ENCODE assay signal across 20 cellular contexts in genomic region chr11:94550513-94550912, GRCh38. TPM values are rescaled to one million over a fixed set of nuclear protein-coding genes. Genes with fewer than 3 reads are reported as not detected.
DNase-seq lines count a peak whose midpoint lies in the region; ATAC-seq and TF ChIP-seq lines count a peak whose summit lies in the region.
"Had no signal": no experiment of that assay in that cellular context is flagged by ENCODE, and none has a peak within 500 bp of the region (broad histone marks: within the 10 kb centered on the region; RNA-seq: fewer than 3 reads in every experiment).

No MANE protein-coding gene starts in this region.

- H3K4me3 Mint-ChIP-seq in stimulated activated memory B cell treated with anti-CD40 and anti-IgM and Interleukin-4, amounts not matched to agents 10 μg/mL and 1 μg/mL and 100 μg/mL, for 72 hours: peak overlapping the region; percentile 6
- H3K4me3 Mint-ChIP-seq: activated CD4-positive, alpha-beta memory T cell treated with anti-CD3 and anti-CD28 coated beads for 36 hours; CD8-positive, alpha-beta memory T cell; neural crest cell; stimulated activated naive CD8-positive, alpha-beta T cell treated with anti-CD3 and anti-CD28 coated beads, Interleukin-15, Interleukin-2, amounts not matched to agents 100 ng/mL and 50 ng/mL, for 24 hours had no signal

- H3K4me1 ChIP-seq in OCI-LY3 (ENCODE audit: low read length) (peaks cover 20% of the 10 kb centered on the region), heart left ventricle (peaks cover 0 to 62% (median 18%) of the 10 kb centered on the region in 12 donors), sigmoid colon (peaks cover 0 to 39% (median 32%) of the 10 kb centered on the region in 4 donors)

- no peak for TF ChIP-seq EP300 in sigmoid colon (IDR thresholded peaks at IDR 0.05)

- peaks cover 25% of the 10 kb centered on the region for H3K4me1 Mint-ChIP-seq in stimulated activated memory B cell treated with anti-CD40 and anti-IgM and Interleukin-4, amounts not matched to agents 10 μg/mL and 1 μg/mL and 100 μg/mL, for 72 hours

- H3K27ac ChIP-seq in OCI-LY3 (ENCODE audit: low read length): peak overlapping the region; percentile 15
- no peak overlapping the region for H3K27ac ChIP-seq in heart left ventricle
- no peak overlapping the region for H3K27ac ChIP-seq in sigmoid colon
- H3K27ac ChIP-seq: esophagus muscularis mucosa had no signal

- peak overlapping the region; percentile 57 for H3K4me3 ChIP-seq in OCI-LY3 (ENCODE audit: low read length)
- H3K4me3 ChIP-seq in heart left ventricle: no peak overlapping the region
- H3K4me3 ChIP-seq in sigmoid colon: no peak overlapping the region
- H3K4me3 ChIP-seq: esophagus muscularis mucosa had no signal

- peaks cover 5% of the 10 kb centered on the region for H3K36me3 Mint-ChIP-seq in stimulated activated memory B cell treated with anti-CD40 and anti-IgM and Interleukin-4, amounts not matched to agents 10 μg/mL and 1 μg/mL and 100 μg/mL, for 72 hours

- peak overlapping the region; percentile 40 for H3K9ac ChIP-seq in OCI-LY3 (ENCODE audit: low read length)

- H3K27me3 ChIP-seq in OCI-LY3 (ENCODE audit: low read depth, low read length) (no peaks in the 10 kb centered on the region), heart left ventricle (no peaks in the 10 kb centered on the region), sigmoid colon (no peaks in the 10 kb centered on the region)
- H3K27me3 ChIP-seq: esophagus muscularis mucosa had no signal

- H3K79me2 ChIP-seq in OCI-LY3 (ENCODE audit: low read length): no peaks in the 10 kb centered on the region

- H4K20me1 ChIP-seq in OCI-LY3 (ENCODE audit: insufficient read depth, low read length): no peaks in the 10 kb centered on the region

- no peak overlapping the region for H3K27ac Mint-ChIP-seq in stimulated activated memory B cell treated with anti-CD40 and anti-IgM and Interleukin-4, amounts not matched to agents 10 μg/mL and 1 μg/mL and 100 μg/mL, for 72 hours
- H3K27ac Mint-ChIP-seq: activated CD4-positive, alpha-beta memory T cell treated with anti-CD3 and anti-CD28 coated beads for 36 hours; stimulated activated naive CD8-positive, alpha-beta T cell treated with anti-CD3 and anti-CD28 coated beads, Interleukin-15, Interleukin-2, amounts not matched to agents 100 ng/mL and 50 ng/mL, for 24 hours had no signal

- DNase-seq in NOMO-1 (lab: John Stamatoyannopoulos, UW; ENCODE audit: unreplicated experiment in 2 of 2) (peak; percentile 36 to 54), NOMO-1 treated with dmso at 0.1 percent for 144 hours (lab: John Stamatoyannopoulos, UW; ENCODE audit: unreplicated experiment) (no peak), heart left ventricle (no peak), sigmoid colon (no peak)
- DNase-seq: activated CD4-positive, alpha-beta memory T cell treated with anti-CD3 and anti-CD28 coated beads for 36 hours; CD8-positive, alpha-beta memory T cell; glutamatergic neuron; mammary epithelial cell; NCI-H446; stimulated activated CD4-positive, alpha-beta T cell treated with anti-CD3 and anti-CD28 coated beads, Interleukin-15, amount 100 ng/mL, for 24 hours had no signal

- WGBS in heart left ventricle, 4 donors: 68 to 73% (median 70%) methylated on average over 4 of the region's 4 CpGs
- WGBS in sigmoid colon, 2 donors: 11 to 36% methylated on average over 4 of the region's 4 CpGs

- ATAC-seq in HG02678 (IDR thresholded peaks at IDR 0.05; ENCODE audit: unreplicated experiment) (peak; percentile 41), heart left ventricle (no peak), GM19035 (IDR thresholded peaks at IDR 0.05; ENCODE audit: unreplicated experiment) (no peak)
- ATAC-seq in stimulated activated memory B cell treated with anti-CD40 and anti-IgM and Interleukin-4, amounts not matched to agents 10 μg/mL and 1 μg/mL and 100 μg/mL, for 72 hours: no peak

- no peak for TF ChIP-seq POLR2A in heart left ventricle (IDR thresholded peaks at IDR 0.05)
- TF ChIP-seq POLR2A in sigmoid colon (IDR thresholded peaks at IDR 0.05): no peak

- TF ChIP-seq CTCF in OCI-LY3 (IDR thresholded peaks at IDR 0.05; ENCODE audit: low read depth, low read length) (no peak), heart left ventricle (IDR thresholded peaks at IDR 0.05) (no peak), sigmoid colon (IDR thresholded peaks at IDR 0.05) (no peak)

- intact Hi-C loops in heart left ventricle (cut with DNase I) (no loop called here), sigmoid colon (cut with DNase I) (no loop called here)

- peak overlapping the region; percentile 80 for H3K4me2 ChIP-seq in OCI-LY3 (ENCODE audit: low read length)

- no peaks in the 10 kb centered on the region for H3K27me3 Mint-ChIP-seq in stimulated activated memory B cell treated with anti-CD40 and anti-IgM and Interleukin-4, amounts not matched to agents 10 μg/mL and 1 μg/mL and 100 μg/mL, for 72 hours
- H3K27me3 Mint-ChIP-seq: activated CD4-positive, alpha-beta memory T cell treated with anti-CD3 and anti-CD28 coated beads for 36 hours; CD8-positive, alpha-beta memory T cell; stimulated activated naive CD8-positive, alpha-beta T cell treated with anti-CD3 and anti-CD28 coated beads, Interleukin-15, Interleukin-2, amounts not matched to agents 100 ng/mL and 50 ng/mL, for 24 hours had no signal

- H3K36me3 ChIP-seq in OCI-LY3 (replicated peaks; ENCODE audit: low read depth, low read length) (no peaks in the 10 kb centered on the region), heart left ventricle (peaks cover 0 to 5% (median 0%) of the 10 kb centered on the region in 9 donors), sigmoid colon (no peaks in the 10 kb centered on the region)
- H3K36me3 ChIP-seq: esophagus muscularis mucosa had no signal

- H3K9me3 Mint-ChIP-seq in stimulated activated memory B cell treated with anti-CD40 and anti-IgM and Interleukin-4, amounts not matched to agents 10 μg/mL and 1 μg/mL and 100 μg/mL, for 72 hours: no peaks in the 10 kb centered on the region
- H3K9me3 Mint-ChIP-seq: activated CD4-positive, alpha-beta memory T cell treated with anti-CD3 and anti-CD28 coated beads for 36 hours; CD8-positive, alpha-beta memory T cell; neural crest cell; stimulated activated naive CD8-positive, alpha-beta T cell treated with anti-CD3 and anti-CD28 coated beads, Interleukin-15, Interleukin-2, amounts not matched to agents 100 ng/mL and 50 ng/mL, for 24 hours had no signal

- H3K9me3 ChIP-seq in OCI-LY3 (ENCODE audit: insufficient read depth, low read length) (no peaks in the 10 kb centered on the region), heart left ventricle (no peaks in the 10 kb centered on the region), sigmoid colon (no peaks in the 10 kb centered on the region)
- H3K9me3 ChIP-seq: esophagus muscularis mucosa had no signal

- peak overlapping the region; percentile 35; the same call in 1 of the 2 replicates for H2AFZ ChIP-seq in OCI-LY3 (ENCODE audit: low read depth, low read length)

RNA-seq across cellular contexts. Expression of gene FUT4, which starts 6.8 kb away (rescaled TPM):
- total RNA-seq in heart left ventricle (1 to 10 TPM; 1.0 to 4.7 (median 1.3) TPM), sigmoid colon (1 to 10 TPM; 5.6 to 8.4 (median 7.4) TPM)
- polyA plus RNA-seq in heart left ventricle (1 to 10 TPM in 1 of 2 donors, under 1 TPM in 1; 0.46 to 1.0 TPM), sigmoid colon (1 to 10 TPM; 3.5 to 9.1 (median 4.8) TPM)

RNA-seq across cellular contexts. Expression of gene PIWIL4, which starts 16.7 kb away (rescaled TPM):
- total RNA-seq in heart left ventricle: 1 to 10 TPM in 5 of 9 donors, under 1 TPM in 4; 0.68 to 2.4 (median 1.1) TPM
- 1 to 10 TPM in 1 of 2 donors, under 1 TPM in 1; 0.33 to 1.6 TPM for polyA plus RNA-seq in heart left ventricle
- 1 to 10 TPM; 3.5 to 8.1 (median 4.6) TPM for total RNA-seq in sigmoid colon
- polyA plus RNA-seq in sigmoid colon: 1 to 10 TPM; 3.5 to 5.4 (median 3.9) TPM

RNA-seq across cellular contexts. Expression of gene C11orf97, which starts 38.3 kb away (rescaled TPM):
- not detected for total RNA-seq in heart left ventricle
- polyA plus RNA-seq in heart left ventricle: not detected
- not detected for total RNA-seq in sigmoid colon
- not detected for polyA plus RNA-seq in sigmoid colon
- total RNA-seq: activated CD4-positive, alpha-beta memory T cell treated with anti-CD3 and anti-CD28 coated beads for 36 hours; cardiac septum; CD8-positive, alpha-beta memory T cell; esophagus muscularis mucosa; mammary epithelial cell; neural crest cell; urinary bladder had no signal
- polyA plus RNA-seq: adipose tissue; CD8-positive, alpha-beta memory T cell; mammary epithelial cell; urinary bladder had no signal

RNA-seq across cellular contexts. Expression of gene ANKRD49, which starts 56.7 kb away (rescaled TPM):
- total RNA-seq in heart left ventricle (1 to 10 TPM; 3.5 to 6.9 (median 5.7) TPM), sigmoid colon (10 to 100 TPM; 19.3 to 27.7 (median 23.4) TPM)
- polyA plus RNA-seq in heart left ventricle (10 to 100 TPM in 1 of 2 donors, 1 to 10 TPM in 1; 5.6 to 10.5 TPM), sigmoid colon (10 to 100 TPM; 14.6 to 15.3 (median 15.0) TPM)

RNA-seq across cellular contexts. Expression of gene MRE11, which starts 56.9 kb away (rescaled TPM):
- 10 to 100 TPM in 2 of 9 donors, 1 to 10 TPM in 7; 4.2 to 12.3 (median 8.4) TPM for total RNA-seq in heart left ventricle
- polyA plus RNA-seq in heart left ventricle: 1 to 10 TPM; 1.9 to 6.3 TPM
- total RNA-seq in sigmoid colon: 10 to 100 TPM; 12.5 to 26.6 (median 16.3) TPM
- 1 to 10 TPM; 2.4 to 6.7 (median 2.8) TPM for polyA plus RNA-seq in sigmoid colon

Comparison
In these comparisons a context has a peak if more than half of its experiments do, and no peak if none do; other contexts are left out.
1. DNase-seq: peak in NOMO-1 (2 of 2); none in NOMO-1 treated with dmso at 0.1 percent for 144 hours (single experiment), heart left ventricle (0 of 5) and sigmoid colon (single experiment).